ENCODE assay signal across 8 cellular contexts in genomic region chr3:182792901-182793662, GRCh38. TPM values are rescaled to one million over a fixed set of nuclear protein-coding genes. Genes with fewer than 3 reads are reported as not detected.
A peak's percentile ranks its signal among the peaks of the same experiment; 100 is the strongest.
DNase-seq lines count a peak whose midpoint lies in the region; ATAC-seq and TF ChIP-seq lines count a peak whose summit lies in the region.

Gene ATP11B (plus strand): TSS chr3:182793504. CDS start chr3:182793760, 256 bp downstream.

- peak; percentile 55 for ATAC-seq in GM21786 (IDR thresholded peaks at IDR 0.05; ENCODE audit: unreplicated experiment)

- TF ChIP-seq CTCF in foreskin fibroblast (IDR thresholded peaks at IDR 0.05; ENCODE audit: low read depth, low read length) (no peak), neural crest cell (conservative IDR thresholded peaks at IDR 0.05) (no peak), stomach (IDR thresholded peaks at IDR 0.05) (no peak)

- DNase-seq in EL, result peak; percentile 75
- DNase-seq in SIG-M5 treated with dmso at 0.1 percent for 504 hours (lab: John Stamatoyannopoulos, UW; ENCODE audit: unreplicated experiment), result peak; percentile 79
- DNase-seq in activated gamma-delta T cell treated with Interleukin-2 at 50 U/mL for 16 hours, result peak; percentile 77
- DNase-seq in foreskin fibroblast, result peak; percentile 41 to 80
- DNase-seq in neural crest cell (ENCODE audit: low read depth, low spot score), result peak; percentile 49
- peak; percentile 84 for DNase-seq in stomach

- peak within 1 kb of the TSS; percentile 92 for H3K27ac Mint-ChIP-seq in neural crest cell (ENCODE audit: unreplicated experiment)

- intact Hi-C loops in stomach (cut with DNase I; ENCODE audit: low total_unique reads), result no loop called here

- H3K36me3 ChIP-seq in KOPT-K1 (ENCODE audit: insufficient read depth, low read length), result no peaks in the 10 kb centered on the region
- no peaks in the 10 kb centered on the region for H3K36me3 ChIP-seq in stomach

- peaks cover 11% of the 10 kb centered on the region for H3K27me3 Mint-ChIP-seq in neural crest cell (ENCODE audit: low read depth)

- peaks cover 21% of the 10 kb centered on the region for H3K4me1 Mint-ChIP-seq in neural crest cell

- peak within 1 kb of the TSS; percentile 97 for H3K4me3 Mint-ChIP-seq in neural crest cell

- H3K9me3 ChIP-seq in KOPT-K1 (ENCODE audit: insufficient read depth, low read length, poor library complexity, severe bottlenecking) (no peaks in the 10 kb centered on the region), stomach (no peaks in the 10 kb centered on the region)

- H3K9me3 Mint-ChIP-seq in neural crest cell, result no peaks in the 10 kb centered on the region

- H3K4me1 ChIP-seq in stomach, result peaks cover 0 to 49% (median 33%) of the 10 kb centered on the region in 4 donors

- whole genome bisulfite sequencing in stomach, 5 donors, result 0 to 1% (median 0%) methylated on average over 28 to 73 of the region's 74 CpGs

- H3K4me3 ChIP-seq in foreskin fibroblast (ENCODE audit: low read depth in 1 of 2, low read length in 2 of 2), result peak within 1 kb of the TSS; percentile 76 to 84
- peak within 1 kb of the TSS; percentile 84 to 96 (median 90) for H3K4me3 ChIP-seq in stomach

- peaks cover 3% of the 10 kb centered on the region for H3K36me3 Mint-ChIP-seq in neural crest cell (ENCODE audit: low read depth)

- TF ChIP-seq POLR2A in stomach (IDR thresholded peaks at IDR 0.05), result peak in 2 of 4 donors; percentile 52 to 69

- no peak for TF ChIP-seq EP300 in stomach (IDR thresholded peaks at IDR 0.05)

- no peaks in the 10 kb centered on the region for H3K27me3 ChIP-seq in stomach

- H3K27ac ChIP-seq in KOPT-K1 (ENCODE audit: low read depth, low read length, poor library complexity, severe bottlenecking) (peak within 1 kb of the TSS; percentile 80), stomach (peak within 1 kb of the TSS; percentile 95 to 99 (median 96))

RNA-seq across cellular contexts. Expression of gene ATP11B, which starts in this region (rescaled TPM):
- total RNA-seq in neural crest cell (46.2 and 51.7 TPM in 2 replicates), stomach (100 to 1,000 TPM in 4 of 5 donors, 10 to 100 TPM in 1; 83.0 to 449 (median 167) TPM)
- polyA plus RNA-seq in stomach, result 10 to 100 TPM in 2 of 3 donors, 1 to 10 TPM in 1; 9.6 to 12.2 (median 10.2) TPM

Comparison
In these comparisons a context has a peak if more than half of its experiments do, and no peak if none do; other contexts are left out.
1. Peak in every context shown above with its lines: DNase-seq, ATAC-seq, H3K4me3 ChIP-seq and H3K27ac ChIP-seq.